1 cellular context compared by ENCODE assay signal in genomic region chr10:123008379-123009104, GRCh38.
TF ChIP-seq lines count a peak whose summit lies in the region.

TSS of gene ACADSB (plus strand) at chr10:123009006. CDS start at chr10:123009030, 24 bp downstream.
TSS of gene IKZF5 (minus strand) at chr10:123008795. CDS start at chr10:122998625, 10,170 bp downstream.

TF ChIP-seq in A549, 52 proteins besides CTCF, POLR2A, EP300 and RAD21 (continued from another document):
- TF ChIP-seq MAX (IDR thresholded peaks at IDR 0.05) (peak; percentile 60), HEYL (CRISPR knock-in tag; IDR thresholded peaks at IDR 0.05) (no peak), HOXB5 (CRISPR knock-in tag; IDR thresholded peaks at IDR 0.05) (no peak), PHF8 (IDR thresholded peaks at IDR 0.05; ENCODE audit: borderline replicate concordance, low read depth) (peak; percentile 92; the same call in 1 of the 2 replicates), HOXA7 (CRISPR knock-in tag; IDR thresholded peaks at IDR 0.05) (no peak), ELK1 (IDR thresholded peaks at IDR 0.05; ENCODE audit: low read depth, low read length) (no peak), TP53 (CRISPR knock-in tag; IDR thresholded peaks at IDR 0.05) (no peak), POLR2AphosphoS2 (conservative IDR thresholded peaks at IDR 0.05; ENCODE audit: low read length) (no peak), CHD2 (IDR thresholded peaks at IDR 0.05; ENCODE audit: low read length, partially characterized antibody) (peak; percentile 94), HES2 (IDR thresholded peaks at IDR 0.05) (no peak), ZSCAN20 (CRISPR knock-in tag; IDR thresholded peaks at IDR 0.05) (no peak), NR3C1 (IDR thresholded peaks at IDR 0.05) (no peak), KDM5A (IDR thresholded peaks at IDR 0.05) (peak; percentile 74), FOSL2 (IDR thresholded peaks at IDR 0.05) (no peak), FOSL2 (CRISPR knock-in tag; IDR thresholded peaks at IDR 0.05) (no peak), KDM1A (IDR thresholded peaks at IDR 0.05; ENCODE audit: low read depth) (no peak), HOXB13 (CRISPR knock-in tag; IDR thresholded peaks at IDR 0.05; ENCODE audit: low read depth) (no peak), GATA3 (IDR thresholded peaks at IDR 0.05; ENCODE audit: borderline replicate concordance) (peak; percentile 80), RARB (CRISPR knock-in tag; IDR thresholded peaks at IDR 0.05) (no peak), FOSB (CRISPR knock-in tag; IDR thresholded peaks at IDR 0.05) (no peak), RFX5 (IDR thresholded peaks at IDR 0.05) (no peak), HMGXB4 (CRISPR knock-in tag; IDR thresholded peaks at IDR 0.05; ENCODE audit: borderline replicate concordance) (no peak)
